Comparison of ENCODE assay signal across 34 cellular contexts in the genomic region with DNA sequence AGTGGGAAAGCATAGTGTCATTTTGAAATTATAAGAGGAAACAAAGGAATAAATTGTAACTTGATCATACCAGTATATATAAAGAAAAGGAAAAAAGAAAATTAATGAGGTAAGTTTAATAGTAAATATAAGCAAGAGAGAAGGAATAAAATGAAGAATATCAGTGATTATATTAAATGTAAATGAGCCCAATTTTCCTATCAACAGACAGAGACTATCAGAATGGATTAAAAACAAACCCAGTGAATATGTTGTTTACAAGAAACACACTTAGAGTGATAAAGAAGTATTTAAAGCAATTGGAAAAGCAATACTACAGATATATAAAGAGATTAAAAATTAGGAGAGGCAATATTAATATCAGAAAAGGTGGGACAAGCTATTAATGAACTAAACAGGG. TPM values are rescaled to one million over a fixed set of nuclear protein-coding genes. Genes with fewer than 3 reads are reported as not detected.
"Had no signal": no experiment of that assay in that cellular context is flagged by ENCODE, and none has a peak within 500 bp of the region (broad histone marks: within the 10 kb centered on the region; RNA-seq: fewer than 3 reads in every experiment).

No MANE protein-coding gene starts in this region.

- H3K9me3 ChIP-seq: ascending aorta had no signal

- H3K4me3 Mint-ChIP-seq: activated CD8-positive, alpha-beta T cell treated with anti-CD3 and anti-CD28 coated beads for 36 hours; activated naive CD4-positive, alpha-beta T cell treated with anti-CD3 and anti-CD28 coated beads for 36 hours; activated naive CD4-positive, alpha-beta T cell treated with anti-CD3 and anti-CD28 coated beads, Interleukin-2, amount 50 U/mL, for 24 hours; activated naive CD8-positive, alpha-beta T cell treated with anti-CD3 and anti-CD28 coated beads for 36 hours; activated naive CD8-positive, alpha-beta T cell treated with anti-CD3 and anti-CD28 coated beads, Interleukin-2, amount 50 U/mL, for 24 hours; activated T-helper 1 cell treated with anti-CD3 and anti-CD28 coated beads, Interleukin-12 subunit alpha, Interleukin-12 subunit beta, Interleukin-2, Interleukin-4 antibody, amounts not matched to agents 30 ng/mL and 10 ng/mL and 1 ng/mL, durations not matched to agents 14 hours and 24 hours and 36 hours; brain; dendritic cell treated with granulocyte-macrophage colony-stimulating factor and Interleukin-4, amounts not matched to agents 40 ng/mL and 50 ng/mL, for 4 days; WTC11 had no signal

- H3K4me1 Mint-ChIP-seq: brain had no signal

- DNase-seq: activated CD4-positive, alpha-beta T cell treated with anti-CD3 and anti-CD28 coated beads for 48 hours; activated CD4-positive, alpha-beta T cell treated with anti-CD3 and anti-CD28 coated beads, Interleukin-2, amount 50 U/mL, for 1 hour; activated CD4-positive, alpha-beta T cell treated with anti-CD3 and anti-CD28 coated beads, Interleukin-2, amount 50 U/mL, for 48 hours; activated CD8-positive, alpha-beta memory T cell treated with anti-CD3 and anti-CD28 coated beads for 24 hours; activated CD8-positive, alpha-beta T cell treated with anti-CD3 and anti-CD28 coated beads for 36 hours; activated effector memory CD4-positive, alpha-beta T cell treated with anti-CD3 and anti-CD28 coated beads, Interleukin-2, amount 50 U/mL, for 16 hours; activated naive CD4-positive, alpha-beta T cell treated with anti-CD3 and anti-CD28 coated beads for 36 hours; activated naive CD8-positive, alpha-beta T cell treated with anti-CD3 and anti-CD28 coated beads for 36 hours; activated naive CD8-positive, alpha-beta T cell treated with anti-CD3 and anti-CD28 coated beads, Interleukin-2, amount 50 U/mL, for 24 hours; activated T-cell treated with anti-CD3 and anti-CD28 coated beads, Interleukin-2, amount 50 U/mL, for 1 hour; activated T-cell treated with anti-CD3 and anti-CD28 coated beads, Interleukin-2, amount 50 U/mL, for 48 hours; central memory CD4-positive, alpha-beta T cell; cerebellar nuclear complex; dorsolateral prefrontal cortex; effector memory CD4-positive, alpha-beta T cell; erythroblast; foreskin keratinocyte; gastrocnemius medialis; glutamatergic neuron; heart left ventricle; T-helper 2 cell had no signal

- H3K27ac Mint-ChIP-seq: activated CD8-positive, alpha-beta T cell treated with anti-CD3 and anti-CD28 coated beads for 36 hours; activated naive CD4-positive, alpha-beta T cell treated with anti-CD3 and anti-CD28 coated beads for 36 hours; activated naive CD4-positive, alpha-beta T cell treated with anti-CD3 and anti-CD28 coated beads, Interleukin-2, amount 50 U/mL, for 24 hours; activated naive CD8-positive, alpha-beta T cell treated with anti-CD3 and anti-CD28 coated beads for 36 hours; activated naive CD8-positive, alpha-beta T cell treated with anti-CD3 and anti-CD28 coated beads, Interleukin-2, amount 50 U/mL, for 24 hours; activated T-helper 1 cell treated with anti-CD3 and anti-CD28 coated beads, Interleukin-12 subunit alpha, Interleukin-12 subunit beta, Interleukin-2, Interleukin-4 antibody, amounts not matched to agents 30 ng/mL and 10 ng/mL and 1 ng/mL, durations not matched to agents 14 hours and 24 hours and 36 hours; activated T-helper 2 cell treated with anti-CD3 and anti-CD28 coated beads, Interferon-gamma antibody, Interleukin-2, Interleukin-4, amounts not matched to agents 10 μg/mL and 5 μg/mL and 100 μg/mL, durations not matched to agents 14 hours and 24 hours and 36 hours; brain; dendritic cell treated with granulocyte-macrophage colony-stimulating factor and Interleukin-4, amounts not matched to agents 40 ng/mL and 50 ng/mL, for 4 days; WTC11 had no signal

- H3K27me3 ChIP-seq: ascending aorta, breast epithelium, cardiac muscle cell, dorsolateral prefrontal cortex, esophagus muscularis mucosa, foreskin keratinocyte, gastrocnemius medialis, heart left ventricle had no signal

- H3K4me3 ChIP-seq: ascending aorta, breast epithelium, cardiac muscle cell, coronary artery, dorsolateral prefrontal cortex, esophagus muscularis mucosa, gastrocnemius medialis, heart left ventricle had no signal

- H3K27me3 Mint-ChIP-seq: activated CD8-positive, alpha-beta T cell treated with anti-CD3 and anti-CD28 coated beads for 36 hours; activated naive CD4-positive, alpha-beta T cell treated with anti-CD3 and anti-CD28 coated beads, Interleukin-2, amount 50 U/mL, for 24 hours; activated naive CD8-positive, alpha-beta T cell treated with anti-CD3 and anti-CD28 coated beads for 36 hours; activated naive CD8-positive, alpha-beta T cell treated with anti-CD3 and anti-CD28 coated beads, Interleukin-2, amount 50 U/mL, for 24 hours; brain; dendritic cell treated with granulocyte-macrophage colony-stimulating factor and Interleukin-4, amounts not matched to agents 40 ng/mL and 50 ng/mL, for 4 days had no signal

- ATAC-seq: activated CD4-positive, CD25-positive, alpha-beta regulatory T cell treated with anti-CD3 and anti-CD28 coated beads, Interleukin-2, amount 50 U/mL, for 24 hours; activated CD8-positive, alpha-beta T cell treated with anti-CD3 and anti-CD28 coated beads for 36 hours; activated naive CD8-positive, alpha-beta T cell treated with anti-CD3 and anti-CD28 coated beads, Interleukin-2, amount 50 U/mL, for 24 hours; foreskin keratinocyte; gastrocnemius medialis; heart left ventricle; WTC11 had no signal

- H3K36me3 ChIP-seq: ascending aorta, breast epithelium, cardiac muscle cell, esophagus muscularis mucosa, gastrocnemius medialis had no signal

- H3K27ac ChIP-seq: ascending aorta, breast epithelium, cardiac muscle cell, coronary artery, dorsolateral prefrontal cortex, esophagus muscularis mucosa, foreskin keratinocyte, gastrocnemius medialis, heart left ventricle, VCaP had no signal

- H3K4me1 ChIP-seq: ascending aorta, breast epithelium, esophagus muscularis mucosa, foreskin keratinocyte, gastrocnemius medialis, heart left ventricle had no signal

RNA-seq across cellular contexts. Expression of gene RHOH, which starts 28.8 kb away (rescaled TPM):
- total RNA-seq: ascending aorta, cardiac muscle cell, foreskin keratinocyte had no signal
- polyA plus RNA-seq: cardiac muscle cell, foreskin keratinocyte had no signal
